33 cellular contexts compared by ENCODE assay signal in genomic region chr6:125217369-125217768, GRCh38.
"Had no signal": no experiment of that assay in that cellular context is flagged by ENCODE, and none has a peak within 500 bp of the region (broad histone marks: within the 10 kb centered on the region; RNA-seq: fewer than 3 reads in every experiment).

No MANE protein-coding gene starts in this region.

- H3K27ac ChIP-seq: adrenal gland, ascending aorta, body of pancreas, brain microvascular endothelial cell, breast epithelium, cardiac muscle cell had no signal

- H3K4me3 ChIP-seq: adrenal gland, ascending aorta, body of pancreas, breast epithelium, cardiac muscle cell had no signal

- H3K9me3 ChIP-seq: adrenal gland, ascending aorta, body of pancreas, breast epithelium had no signal

- DNase-seq: activated effector memory CD4-positive, alpha-beta T cell treated with anti-CD3 and anti-CD28 coated beads, Interleukin-2, amount 50 U/mL, for 16 hours; activated effector memory CD4-positive, alpha-beta T cell treated with Interleukin-2 at 50 U/mL for 16 hours; activated gamma-delta T cell; activated gamma-delta T cell treated with Interleukin-2 at 50 U/mL for 16 hours; activated naive CD4-positive, alpha-beta T cell; activated naive CD4-positive, alpha-beta T cell treated with anti-CD3 and anti-CD28 coated beads for 36 hours; activated naive CD4-positive, alpha-beta T cell treated with anti-CD3 and anti-CD28 coated beads, Interleukin-2, amount 10 ng/mL, durations not matched to agents 7 days and 5 days; activated naive CD4-positive, alpha-beta T cell treated with anti-CD3 and anti-CD28 coated beads, Interleukin-2, amount 50 U/mL, for 16 hours; activated naive CD4-positive, alpha-beta T cell treated with Interleukin-2 at 50 U/mL for 16 hours; activated naive CD8-positive, alpha-beta T cell treated with anti-CD3 and anti-CD28 coated beads for 36 hours; activated naive CD8-positive, alpha-beta T cell treated with anti-CD3 and anti-CD28 coated beads, Interleukin-2, amount 10 ng/mL, durations not matched to agents 7 days and 5 days; activated naive CD8-positive, alpha-beta T cell treated with anti-CD3 and anti-CD28 coated beads, Interleukin-2, amount 50 U/mL, for 24 hours; activated T-cell treated with anti-CD3 and anti-CD28 coated beads, Interleukin-2, amount 50 U/mL, for 24 hours; activated T-cell treated with anti-CD3 and anti-CD28 coated beads, Interleukin-2, amount 50 U/mL, for 4 hours; activated T-cell treated with anti-CD3 and anti-CD28 coated beads, Interleukin-2, amount 50 U/mL, for 48 hours; activated T-cell treated with anti-CD3 and anti-CD28 coated beads, Interleukin-2, amount 50 U/mL, for 72 hours; adrenal gland; amniotic stem cell; amygdala; anterior cingulate cortex; aorta; body of pancreas; brain microvascular endothelial cell; caudate nucleus; central memory CD4-positive, alpha-beta T cell; cerebellar nuclear complex had no signal

- FAIRE-seq: astrocyte, bronchial epithelial cell had no signal

- H3K36me3 ChIP-seq: ascending aorta, brain microvascular endothelial cell, breast epithelium, cardiac muscle cell had no signal

- H3K27me3 ChIP-seq: adrenal gland, ascending aorta, body of pancreas, brain microvascular endothelial cell, breast epithelium, cardiac muscle cell had no signal

- ATAC-seq: activated naive CD4-positive, alpha-beta T cell treated with anti-CD3 and anti-CD28 coated beads, Interleukin-2, amount 50 U/mL, for 72 hours; activated naive CD8-positive, alpha-beta T cell treated with anti-CD3 and anti-CD28 coated beads, Interleukin-2, amount 50 U/mL, for 24 hours; activated T-cell treated with anti-CD3 and anti-CD28 coated beads, Interleukin-2, amount 50 U/mL, for 4 hours; activated T-cell treated with anti-CD3 and anti-CD28 coated beads, Interleukin-2, amount 50 U/mL, for 72 hours; activated T-helper 17 cell treated with anti-CD3 and anti-CD28 coated beads, Interleukin-2, amount 50 U/mL, for 72 hours; body of pancreas had no signal
